In genomic region chr2:216327447-216327846, GRCh38 we compare ENCODE assay signal across 15 cellular contexts. TPM values are rescaled to one million over a fixed set of nuclear protein-coding genes. Genes with fewer than 3 reads are reported as not detected.
DNase-seq lines count a peak whose midpoint lies in the region; ATAC-seq, FAIRE-seq and TF ChIP-seq lines count a peak whose summit lies in the region.
"Had no signal": no experiment of that assay in that cellular context is flagged by ENCODE, and none has a peak within 500 bp of the region (broad histone marks: within the 10 kb centered on the region; RNA-seq: fewer than 3 reads in every experiment).

No MANE protein-coding gene starts in this region.

- no peaks in the 10 kb centered on the region for H3K9me3 Mint-ChIP-seq in osteocyte (ENCODE audit: unreplicated experiment)

- H3K27me3 ChIP-seq in keratinocyte (ENCODE audit: control insufficient read depth, extremely low read depth, insufficient read depth, low read length) = no peaks in the 10 kb centered on the region
- H3K27me3 ChIP-seq: Peyer's patch had no signal

- H3K9ac ChIP-seq in keratinocyte (ENCODE audit: control insufficient read depth, extremely low read depth, insufficient read depth, low read length) = no peak overlapping the region

- FAIRE-seq in keratinocyte (lab: Jason Lieb, UNC) = peak; percentile 51

- H3K9me3 ChIP-seq in keratinocyte (ENCODE audit: control insufficient read depth, low read depth, low read length) = no peaks in the 10 kb centered on the region
- H3K9me3 ChIP-seq: Peyer's patch had no signal

- no peaks in the 10 kb centered on the region for H3K36me3 ChIP-seq in keratinocyte (ENCODE audit: control insufficient read depth in 2 of 2, extremely low read depth in 1 of 2, insufficient read depth in 2 of 2, low read length in 2 of 2)
- H3K36me3 ChIP-seq: Peyer's patch had no signal

- no peaks in the 10 kb centered on the region for H3K4me1 Mint-ChIP-seq in osteocyte (ENCODE audit: unreplicated experiment)

- H3K4me2 ChIP-seq in keratinocyte (ENCODE audit: control insufficient read depth, extremely low read depth, insufficient read depth, low read depth, low read length) = no peak overlapping the region

- ATAC-seq in GM18870 (IDR thresholded peaks at IDR 0.05; ENCODE audit: unreplicated experiment) = no peak

- DNase-seq in NCI-H2227 (lab: John Stamatoyannopoulos, UW; ENCODE audit: unreplicated experiment) = peak; percentile 28
- no peak for DNase-seq in NCI-H2227 treated with DMSO at 0.1 percent for 48 hours (lab: John Stamatoyannopoulos, UW)
- DNase-seq in NCI-H1436 (lab: John Stamatoyannopoulos, UW) = peak; percentile 27
- peak; percentile 13 for DNase-seq in NCI-H345 treated with DMSO at 0.1 percent for 48 hours (lab: John Stamatoyannopoulos, UW; ENCODE audit: unreplicated experiment)
- DNase-seq in keratinocyte (ENCODE audit: low read depth, low spot score) = no peak
- no peak for DNase-seq in cerebellar nuclear complex (lab: John Stamatoyannopoulos, UW)
- DNase-seq in osteocyte (ENCODE audit: extremely low spot score, unreplicated experiment) = no peak
- DNase-seq: GF-D8, KG1, NCI-H1048, NCI-H69, Peyer's patch, SHP77 had no signal

- no peak overlapping the region for H3K27ac ChIP-seq in keratinocyte (ENCODE audit: control insufficient read depth, insufficient read depth, low read length)
- H3K27ac ChIP-seq: Peyer's patch had no signal

- no peak overlapping the region for H2AFZ ChIP-seq in keratinocyte (ENCODE audit: control insufficient read depth, low read length)

- H3K9me1 ChIP-seq in keratinocyte (ENCODE audit: control insufficient read depth, extremely low read depth, insufficient read depth, low read length) = no peaks in the 10 kb centered on the region

- H3K79me2 ChIP-seq in keratinocyte (ENCODE audit: control insufficient read depth, insufficient read depth, low read length) = no peaks in the 10 kb centered on the region

- no peak overlapping the region for H3K4me3 Mint-ChIP-seq in osteocyte (ENCODE audit: unreplicated experiment)

- H3K4me3 ChIP-seq in keratinocyte (ENCODE audit: control insufficient read depth in 2 of 3, extremely low read depth in 1 of 3, insufficient read depth in 2 of 3, low read depth in 1 of 3, low read length in 3 of 3) = no peak overlapping the region
- H3K4me3 ChIP-seq: Peyer's patch had no signal

- H3K27ac Mint-ChIP-seq in osteocyte (ENCODE audit: unreplicated experiment) = no peak overlapping the region

- peaks cover 5% of the 10 kb centered on the region for H3K4me1 ChIP-seq in keratinocyte (ENCODE audit: control insufficient read depth, extremely low read depth, insufficient read depth, low read length)
- H3K4me1 ChIP-seq: Peyer's patch had no signal

- no peaks in the 10 kb centered on the region for H3K27me3 Mint-ChIP-seq in osteocyte (ENCODE audit: unreplicated experiment)

- no peaks in the 10 kb centered on the region for H3K36me3 Mint-ChIP-seq in osteocyte (ENCODE audit: unreplicated experiment)

- dilution Hi-C loops in keratinocyte (cut with MboI; ENCODE audit: extremely low pct_ligation_motif_present, low sequenced_read_pairs) = no loop called here

- TF ChIP-seq CTCF in keratinocyte (optimal IDR thresholded peaks at IDR 0.05 in 1 of 3, IDR thresholded peaks at IDR 0.05 in 1 of 3, conservative IDR thresholded peaks at IDR 0.05 in 1 of 3; ENCODE audit: extremely low read depth in 1 of 3, insufficient read depth in 2 of 3, low read length in 3 of 3) (no peak), osteocyte (IDR thresholded peaks at IDR 0.05) (no peak)

- no peaks in the 10 kb centered on the region for H4K20me1 ChIP-seq in keratinocyte (ENCODE audit: control insufficient read depth, extremely low read depth, insufficient read depth, low read length)

RNA-seq across cellular contexts. Expression of gene MARCHF4, which starts 44.8 kb away (rescaled TPM):
- 2.4 to 9.2 TPM (median 5.3 TPM) in 3 replicates for polyA plus RNA-seq in keratinocyte
- polyA plus RNA-seq in keratinocyte (2011; ENCODE audit: low read depth) = 0.06 TPM
- polyA plus RNA-seq in keratinocyte (2011; cell fraction: cytosol; rRNA removed) = 4.9 and 6.2 TPM in 2 replicates
- 6.9 and 8.4 TPM in 2 replicates for polyA plus RNA-seq in keratinocyte (2011; cell fraction: nucleus; rRNA removed)
- polyA plus RNA-seq in keratinocyte (2012; ENCODE audit: low replicate concordance) = 0.59 and 16.4 TPM in 2 replicates
- polyA minus RNA-seq in keratinocyte = 2.8 to 17.9 TPM (median 5.9 TPM) in 3 replicates
- 4.4 TPM for polyA minus RNA-seq in keratinocyte (2011; cell fraction: cytosol; rRNA and poly(A)+ RNA removed)
- 4.3 and 6.4 TPM in 2 replicates for polyA minus RNA-seq in keratinocyte (2011; cell fraction: nucleus; rRNA and poly(A)+ RNA removed)
- total RNA-seq in osteocyte = 1.3 TPM in 2 replicates
- total RNA-seq: T-helper 2 cell treated with Interferon-gamma antibody and Interleukin-4, amounts not matched to agents 100 ng/mL and 5 ng/mL, for 36 hours had no signal

Comparison
In these comparisons a context has a peak if more than half of its experiments do, and no peak if none do; other contexts are left out.
1. DNase-seq: peak in NCI-H2227 (single experiment), NCI-H1436 (single experiment) and NCI-H345 treated with DMSO at 0.1 percent for 48 hours (single experiment); none in NCI-H2227 treated with DMSO at 0.1 percent for 48 hours (single experiment), keratinocyte (single experiment), cerebellar nuclear complex (0 of 2) and osteocyte (single experiment).